In genomic region chr5:116771466-116772151, GRCh38 we compare ENCODE assay signal across 16 cellular contexts.
DNase-seq lines count a peak whose midpoint lies in the region; ATAC-seq and TF ChIP-seq lines count a peak whose summit lies in the region.
"Had no signal": no experiment of that assay in that cellular context is flagged by ENCODE, and none has a peak within 500 bp of the region (broad histone marks: within the 10 kb centered on the region; RNA-seq: fewer than 3 reads in every experiment).

No MANE protein-coding gene starts in this region.

- H3K9me3 ChIP-seq in SJSA1 (replicated peaks): no peaks in the 10 kb centered on the region
- H3K9me3 ChIP-seq in tibial nerve: no peaks in the 10 kb centered on the region
- H3K9me3 ChIP-seq in PC-3 (ENCODE audit: low read length): no peaks in the 10 kb centered on the region

- no peak overlapping the region for H3K9ac ChIP-seq in PC-3 (ENCODE audit: low read length)

- H3K4me2 ChIP-seq in PC-3 (ENCODE audit: low read length): no peak overlapping the region

- H3K36me3 ChIP-seq in SJSA1: no peaks in the 10 kb centered on the region
- H3K36me3 ChIP-seq in tibial nerve: no peaks in the 10 kb centered on the region
- H3K36me3 ChIP-seq in PC-3 (ENCODE audit: low read depth, low read length): no peaks in the 10 kb centered on the region

- no peak for ATAC-seq in PC-3
- ATAC-seq in GM21529 (IDR thresholded peaks at IDR 0.05; ENCODE audit: unreplicated experiment): no peak
- ATAC-seq: activated naive CD4-positive, alpha-beta T cell treated with anti-CD3 and anti-CD28 coated beads, Interleukin-2, amount 50 U/mL, for 72 hours; SK-N-SH treated with all-trans-retinoic acid at 6 μM for 48 hours had no signal

- H3K27ac ChIP-seq in SJSA1 (peak overlapping the region; percentile 2; the same call in 1 of the 2 replicates), tibial nerve (peak overlapping the region in 1 of 4 donors; percentile 4), PC-3 (ENCODE audit: low read length) (no peak overlapping the region)

- intact Hi-C loops in PC-3 (cut with micrococcal nuclease): no loop called here

- TF ChIP-seq CTCF in epithelial cell of esophagus (IDR thresholded peaks at IDR 0.05; ENCODE audit: insufficient read depth, low read depth, low read length, missing control alignments) (no peak), tibial nerve (IDR thresholded peaks at IDR 0.05) (no peak), PC-3 (conservative IDR thresholded peaks at IDR 0.05; ENCODE audit: low read depth, low read length) (no peak)

- TF ChIP-seq POLR2A in tibial nerve (IDR thresholded peaks at IDR 0.05): peak in 1 of 2 donors; percentile 7

- DNase-seq in SJSA1 (ENCODE audit: low read depth in 1 of 2, low spot score in 2 of 2): peak; percentile 59 to 61
- DNase-seq in epithelial cell of esophagus (ENCODE audit: low read depth): peak; percentile 71
- DNase-seq in left kidney (ENCODE audit: low read depth, low spot score): peak; percentile 28
- peak; percentile 46 to 60 for DNase-seq in tibial nerve (ENCODE audit: low spot score in 2 of 2)
- DNase-seq in PC-3: no peak
- DNase-seq in NCI-H82 (lab: John Stamatoyannopoulos, UW): no peak
- DNase-seq: effector CD8-positive, alpha-beta T cell; MV-4-11; NCI-H2029 treated with DMSO at 0.1 percent for 48 hours; NCI-H524; retina; stimulated activated CD4-positive, alpha-beta T cell treated with anti-CD3 and anti-CD28 coated beads, Interleukin-2, amount 100 ng/mL, for 48 hours had no signal

- H3K9me2 ChIP-seq in PC-3 (replicated peaks; ENCODE audit: low read length): no peaks in the 10 kb centered on the region

- POLR2A ChIA-PET in PC-3 (lab: Charles Lee; ENCODE audit: unreplicated experiment): no interaction called here

- H3K4me3 ChIP-seq in SJSA1 (no peak overlapping the region), epithelial cell of esophagus (ENCODE audit: low read length) (no peak overlapping the region), tibial nerve (no peak overlapping the region), PC-3 (ENCODE audit: low read length) (no peak overlapping the region)
- H3K4me3 ChIP-seq: lung had no signal

- no peak overlapping the region for H2AFZ ChIP-seq in PC-3 (ENCODE audit: low read length)

- peak in 1 of 2 donors; percentile 64 for TF ChIP-seq EP300 in tibial nerve (IDR thresholded peaks at IDR 0.05)

- H3K27me3 ChIP-seq in SJSA1 (replicated peaks) (0 out of 2 replicates have a peak, but pooled peaks cover 3% of the 10 kb centered on the region), tibial nerve (no peaks in the 10 kb centered on the region), PC-3 (ENCODE audit: low read length) (no peaks in the 10 kb centered on the region)

- H3F3A ChIP-seq in PC-3 (ENCODE audit: low read length, unreplicated experiment): no peaks in the 10 kb centered on the region

- H3K4me1 ChIP-seq in SJSA1 (replicated peaks) (peaks cover 22% of the 10 kb centered on the region), tibial nerve (peaks cover 0 to 17% (median 0%) of the 10 kb centered on the region in 4 donors), PC-3 (ENCODE audit: insufficient read depth, low read length) (no peaks in the 10 kb centered on the region)

- WGBS in tibial nerve, 2 donors: 27 to 43% methylated on average over 9 of the region's 9 CpGs

- H3K79me2 ChIP-seq in PC-3 (ENCODE audit: low read length): no peaks in the 10 kb centered on the region

- no TSS peak for BruUV-seq in PC-3 (replicated peaks; lab: Mats Ljungman, UMichigan)

- H4K20me1 ChIP-seq in PC-3 (ENCODE audit: low read length): no peaks in the 10 kb centered on the region

- CTCF ChIA-PET in PC-3 (lab: Charles Lee): no interaction called here

Comparison
In these comparisons a context has a peak if more than half of its experiments do, and no peak if none do; other contexts are left out.
1. DNase-seq: peak in SJSA1 (2 of 2), epithelial cell of esophagus (single experiment), left kidney (single experiment) and tibial nerve (2 of 2); none in PC-3 (single experiment) and NCI-H82 (single experiment).